20 cellular contexts compared by ENCODE assay signal in genomic region chr18:55390898-55391297, GRCh38.
DNase-seq lines count a peak whose midpoint lies in the region; TF ChIP-seq lines count a peak whose summit lies in the region.
"Had no signal": no experiment of that assay in that cellular context is flagged by ENCODE, and none has a peak within 500 bp of the region (broad histone marks: within the 10 kb centered on the region; RNA-seq: fewer than 3 reads in every experiment).

No MANE protein-coding gene starts in this region.

- POLR2A ChIA-PET in HEK293 (lab: Yijun Ruan, JAX) (no interaction called here), HEK293T (lab: Yijun Ruan, JAX) (no interaction called here)

- H3K27ac ChIP-seq in HEK293 (ENCODE audit: extremely low read depth, low read depth, low read length) (no peak overlapping the region), SJCRH30 (no peak overlapping the region), mesenchymal stem cell (ENCODE audit: low read length, poor library complexity, severe bottlenecking) (no peak overlapping the region), neural cell (ENCODE audit: low read length) (no peak overlapping the region), Peyer's patch (no peak overlapping the region)
- H3K27ac ChIP-seq: BLaER1, SJSA1 had no signal

- H2BK12ac ChIP-seq in mesenchymal stem cell (ENCODE audit: low read length in 2 of 2) = no peak overlapping the region

- H3K79me2 ChIP-seq in neural cell (replicated peaks; ENCODE audit: insufficient read depth, low read length) = peaks cover 9% of the 10 kb centered on the region

- H3K27me3 ChIP-seq in SJCRH30 = no peaks in the 10 kb centered on the region
- H3K27me3 ChIP-seq in mesenchymal stem cell (ENCODE audit: control insufficient read depth in 1 of 2, insufficient read depth in 1 of 2, low read length in 2 of 2) = no peaks in the 10 kb centered on the region
- H3K27me3 ChIP-seq in neural cell (ENCODE audit: insufficient read depth, low read depth, low read length) = no peaks in the 10 kb centered on the region
- H3K27me3 ChIP-seq in Peyer's patch = no peaks in the 10 kb centered on the region
- H3K27me3 ChIP-seq: BLaER1, SJSA1 had no signal

- H3K23ac ChIP-seq in mesenchymal stem cell (ENCODE audit: low read length in 2 of 2) = no peak overlapping the region

- TF ChIP-seq POLR2A in Peyer's patch (IDR thresholded peaks at IDR 0.05) = no peak

- no peak overlapping the region for H4K91ac ChIP-seq in mesenchymal stem cell (ENCODE audit: low read length)

- H2BK15ac ChIP-seq in mesenchymal stem cell (ENCODE audit: low read depth, poor library complexity, severe bottlenecking) = no peak overlapping the region

- no peak for TF ChIP-seq RAD21 in neural cell (conservative IDR thresholded peaks at IDR 0.05)

- peak; percentile 80 for TF ChIP-seq EP300 in neural cell (conservative IDR thresholded peaks at IDR 0.05; ENCODE audit: poor library complexity, severe bottlenecking)

- peaks cover 16% of the 10 kb centered on the region for H3K79me1 ChIP-seq in mesenchymal stem cell (replicated peaks; ENCODE audit: low read length, poor library complexity, severe bottlenecking)

- H4K20me1 ChIP-seq in neural cell (ENCODE audit: insufficient read depth) = no peaks in the 10 kb centered on the region

- TF ChIP-seq CTCF in HEK293 (tag by site-specific recombination; IDR thresholded peaks at IDR 0.05) = no peak
- no peak for TF ChIP-seq CTCF in neural cell (IDR thresholded peaks at IDR 0.05; ENCODE audit: poor library complexity, severe bottlenecking)
- no peak for TF ChIP-seq CTCF in Peyer's patch (IDR thresholded peaks at IDR 0.05)

- no peak overlapping the region for H2BK120ac ChIP-seq in mesenchymal stem cell (ENCODE audit: low read depth, low read length)

- H3K4ac ChIP-seq in mesenchymal stem cell (ENCODE audit: low read depth in 1 of 2, low read length in 2 of 2) = no peak overlapping the region

- H3K9me3 ChIP-seq in HEK293 (ENCODE audit: control insufficient read depth, insufficient read depth, low read depth, low read length) (no peaks in the 10 kb centered on the region), SJCRH30 (replicated peaks) (no peaks in the 10 kb centered on the region), mesenchymal stem cell (ENCODE audit: control insufficient read depth, low read length) (no peaks in the 10 kb centered on the region), neural cell (ENCODE audit: low read length) (no peaks in the 10 kb centered on the region), Peyer's patch (no peaks in the 10 kb centered on the region)
- H3K9me3 ChIP-seq: Caco-2, SJSA1 had no signal

- H3F3A ChIP-seq in neural cell (ENCODE audit: insufficient read depth, low read length, poor library complexity, severe bottlenecking) = no peaks in the 10 kb centered on the region

- no peak overlapping the region for H2BK5ac ChIP-seq in mesenchymal stem cell (ENCODE audit: low read depth, low read length, poor library complexity, severe bottlenecking)

- H2AK5ac ChIP-seq in mesenchymal stem cell (ENCODE audit: low read length, severe bottlenecking) = no peak overlapping the region

- 97% methylated on average over 4 of the region's 4 CpGs for WGBS in mesenchymal stem cell

- CTCF ChIA-PET in HEK293 (lab: Yijun Ruan, JAX) = no interaction called here
- CTCF ChIA-PET in HEK293T (lab: Yijun Ruan, JAX) = no interaction called here

- H3K4me2 ChIP-seq in mesenchymal stem cell (ENCODE audit: low read length, poor library complexity, severe bottlenecking) = no peak overlapping the region
- no peak overlapping the region for H3K4me2 ChIP-seq in neural cell (ENCODE audit: low read length)
- H3K4me2 ChIP-seq: BLaER1 had no signal

- DNase-seq in SJCRH30 (peak; percentile 22 to 63), mesenchymal stem cell (peak; percentile 25), HEK293T (ENCODE audit: extremely low spot score) (no peak), AML-193 (lab: John Stamatoyannopoulos, UW) (no peak), Peyer's patch (no peak)
- DNase-seq: Caco-2; CD4-positive, alpha-beta memory T cell; DMS153; GDM1; Karpas-422; NCI-H1417; NCI-H187; NCI-H2107; NCI-H226; NCI-H510A treated with DMSO at 0.1 percent for 48 hours; NCI-H748 treated with DMSO at 0.1 percent for 48 hours had no signal

- no peak overlapping the region for H3K9ac ChIP-seq in mesenchymal stem cell (ENCODE audit: low read length)
- H3K9ac ChIP-seq in neural cell (ENCODE audit: low read length) = no peak overlapping the region
- H3K9ac ChIP-seq: BLaER1 had no signal

- no peaks in the 10 kb centered on the region for H3K36me3 ChIP-seq in HEK293 (ENCODE audit: control insufficient read depth in 2 of 2, insufficient read depth in 1 of 2, low read length in 2 of 2)
- no peaks in the 10 kb centered on the region for H3K36me3 ChIP-seq in SJCRH30
- peaks cover 0 to 33% of the 10 kb centered on the region in 2 experiments for H3K36me3 ChIP-seq in mesenchymal stem cell (ENCODE audit: control insufficient read depth in 1 of 2, insufficient read depth in 2 of 2, low read depth in 1 of 2, low read length in 2 of 2)
- H3K36me3 ChIP-seq in neural cell (ENCODE audit: insufficient read depth, low read length) = no peaks in the 10 kb centered on the region
- H3K36me3 ChIP-seq in Peyer's patch = no peaks in the 10 kb centered on the region

- no peak overlapping the region for H3K14ac ChIP-seq in mesenchymal stem cell (ENCODE audit: low read length in 2 of 2)

- no peak overlapping the region for H2AFZ ChIP-seq in mesenchymal stem cell (ENCODE audit: low read depth, low read length)
- H2AFZ ChIP-seq in neural cell (ENCODE audit: low read depth, low read length) = no peak overlapping the region

- no peaks in the 10 kb centered on the region for H3K9me2 ChIP-seq in neural cell (ENCODE audit: insufficient read depth, low read length)

- H3K18ac ChIP-seq in mesenchymal stem cell (ENCODE audit: low read depth in 1 of 2, low read length in 2 of 2) = no peak overlapping the region

- peaks cover 5% of the 10 kb centered on the region; the same call in 1 of the 2 replicates for H3K4me1 ChIP-seq in HEK293 (ENCODE audit: control insufficient read depth, insufficient read depth, low read length)
- 0 out of 2 replicates have a peak, but pooled peaks cover 7% of the 10 kb centered on the region for H3K4me1 ChIP-seq in SJCRH30
- no peaks in the 10 kb centered on the region for H3K4me1 ChIP-seq in mesenchymal stem cell (ENCODE audit: control insufficient read depth, insufficient read depth, low read depth, low read length)
- H3K4me1 ChIP-seq in Peyer's patch = no peaks in the 10 kb centered on the region
- H3K4me1 ChIP-seq: BLaER1, Caco-2, SJSA1 had no signal

- H3K4me3 ChIP-seq in HEK293 (ENCODE audit: low read depth, low read length) (no peak overlapping the region), SJCRH30 (no peak overlapping the region), mesenchymal stem cell (ENCODE audit: insufficient read depth in 1 of 2, low read depth in 1 of 2, low read length in 2 of 2) (no peak overlapping the region), neural cell (ENCODE audit: low read length) (no peak overlapping the region), Peyer's patch (no peak overlapping the region)
- H3K4me3 ChIP-seq: BLaER1, SJSA1 had no signal

- no peak overlapping the region for H4K8ac ChIP-seq in mesenchymal stem cell (ENCODE audit: low read length)

TF ChIP-seq in HEK293, 187 proteins besides CTCF, POLR2A, EP300 and RAD21 (continues in another document):
- peak; percentile 52 for TF ChIP-seq GLIS1 (tag by site-specific recombination; IDR thresholded peaks at IDR 0.05)
- TF ChIP-seq ZNF629 (tag by site-specific recombination; IDR thresholded peaks at IDR 0.05) = peak; percentile 42; the same call in 1 of the 2 replicates
- TF ChIP-seq EGR2 (tag by site-specific recombination; IDR thresholded peaks at IDR 0.05; ENCODE audit: low read depth) = no peak
- TF ChIP-seq ZEB2 (tag by site-specific recombination; IDR thresholded peaks at IDR 0.05) = no peak
- no peak for TF ChIP-seq ZNF324 (tag by site-specific recombination; IDR thresholded peaks at IDR 0.05)
- no peak for TF ChIP-seq ZNF530 (tag by site-specific recombination; IDR thresholded peaks at IDR 0.05; ENCODE audit: low read depth)

TF ChIP-seq in neural cell, 6 proteins besides CTCF, POLR2A, EP300 and RAD21:
- peak; percentile 57 for TF ChIP-seq POLR2AphosphoS5 (IDR thresholded peaks at IDR 0.05)
- no peak for TF ChIP-seq EZH2 (IDR thresholded peaks at IDR 0.05; ENCODE audit: borderline replicate concordance, insufficient read depth, low read length, poor library complexity, severe bottlenecking)

TF ChIP-seq in HEK293T, 16 proteins besides CTCF, POLR2A, EP300 and RAD21:
- TF ChIP-seq SUZ12 (IDR thresholded peaks at IDR 0.05) = no peak

Comparison
In these comparisons a context has a peak if more than half of its experiments do, and no peak if none do; other contexts are left out.
1. DNase-seq: peak in SJCRH30 (2 of 2) and mesenchymal stem cell (single experiment); none in HEK293T (single experiment), AML-193 (0 of 2) and Peyer's patch (0 of 3).